10 cellular contexts compared by ENCODE assay signal in genomic region chr2:104944495-104944894, GRCh38.
DNase-seq lines count a peak whose midpoint lies in the region; ATAC-seq and TF ChIP-seq lines count a peak whose summit lies in the region.
"Had no signal": no experiment of that assay in that cellular context is flagged by ENCODE, and none has a peak within 500 bp of the region (broad histone marks: within the 10 kb centered on the region; RNA-seq: fewer than 3 reads in every experiment).

No MANE protein-coding gene starts in this region.

- H3K9me3 Mint-ChIP-seq in GM23338: no peaks in the 10 kb centered on the region
- no peaks in the 10 kb centered on the region for H3K9me3 Mint-ChIP-seq in stimulated activated memory B cell treated with anti-CD40 and anti-IgM and Interleukin-4, amounts not matched to agents 10 μg/mL and 1 μg/mL and 100 μg/mL, for 72 hours
- H3K9me3 Mint-ChIP-seq: memory B cell had no signal

- WGBS in SK-N-SH (ENCODE audit: low lambda C conversion rate): 27% methylated on average over 1 of the region's 1 CpG

- no peaks in the 10 kb centered on the region for H3K9me3 ChIP-seq in SK-N-SH

- H3K36me3 Mint-ChIP-seq in GM23338 (ENCODE audit: low read depth): no peaks in the 10 kb centered on the region
- no peaks in the 10 kb centered on the region for H3K36me3 Mint-ChIP-seq in stimulated activated memory B cell treated with anti-CD40 and anti-IgM and Interleukin-4, amounts not matched to agents 10 μg/mL and 1 μg/mL and 100 μg/mL, for 72 hours
- H3K36me3 Mint-ChIP-seq: memory B cell had no signal

- H3K4me2 ChIP-seq in GM23338: no peak overlapping the region
- no peak overlapping the region for H3K4me2 ChIP-seq in SK-N-SH

- H3K4me3 ChIP-seq in GM23338: no peak overlapping the region
- H3K4me3 ChIP-seq in SK-N-SH (ENCODE audit: low read depth in 2 of 2, low read length in 1 of 2): no peak overlapping the region

- H2AFZ ChIP-seq in GM23338: no peak overlapping the region
- no peak overlapping the region for H2AFZ ChIP-seq in SK-N-SH (ENCODE audit: low read depth)

- no peak overlapping the region for H3K4me3 Mint-ChIP-seq in GM23338
- H3K4me3 Mint-ChIP-seq in stimulated activated memory B cell treated with anti-CD40 and anti-IgM and Interleukin-4, amounts not matched to agents 10 μg/mL and 1 μg/mL and 100 μg/mL, for 72 hours: no peak overlapping the region
- H3K4me3 Mint-ChIP-seq: memory B cell had no signal

- H3K36me3 ChIP-seq in GM23338 (ENCODE audit: insufficient read depth) (no peaks in the 10 kb centered on the region), SK-N-SH (replicated peaks in 1 of 2; ENCODE audit: control insufficient read depth in 1 of 2, insufficient read depth in 2 of 2, low read length in 1 of 2) (no peaks in the 10 kb centered on the region)

- no peak overlapping the region for H3K27ac Mint-ChIP-seq in GM23338
- H3K27ac Mint-ChIP-seq in stimulated activated memory B cell treated with anti-CD40 and anti-IgM and Interleukin-4, amounts not matched to agents 10 μg/mL and 1 μg/mL and 100 μg/mL, for 72 hours: no peak overlapping the region
- H3K27ac Mint-ChIP-seq: memory B cell had no signal

- H3K27me3 Mint-ChIP-seq in GM23338 (ENCODE audit: insufficient read depth, low read depth, poor library complexity): peaks cover 6% of the 10 kb centered on the region
- H3K27me3 Mint-ChIP-seq in stimulated activated memory B cell treated with anti-CD40 and anti-IgM and Interleukin-4, amounts not matched to agents 10 μg/mL and 1 μg/mL and 100 μg/mL, for 72 hours: no peaks in the 10 kb centered on the region

- H3K27ac ChIP-seq in GM23338 (ENCODE audit: low read depth) (no peak overlapping the region), SK-N-SH (ENCODE audit: low read depth in 2 of 2, low read length in 1 of 2) (no peak overlapping the region)

- H3K27me3 ChIP-seq in GM23338 (ENCODE audit: insufficient read depth): no peaks in the 10 kb centered on the region
- 0 out of 2 replicates have a peak, but pooled peaks cover 4% of the 10 kb centered on the region for H3K27me3 ChIP-seq in SK-N-SH (ENCODE audit: insufficient read depth)

- H3K9me2 ChIP-seq in GM23338 (ENCODE audit: insufficient read depth): no peaks in the 10 kb centered on the region
- H3K9me2 ChIP-seq in SK-N-SH: no peaks in the 10 kb centered on the region

- H3K4me1 ChIP-seq in GM23338 (ENCODE audit: insufficient read depth): peaks cover 4% of the 10 kb centered on the region; the same call in 1 of the 2 replicates
- H3K4me1 ChIP-seq in SK-N-SH (ENCODE audit: control insufficient read depth in 1 of 2, insufficient read depth in 2 of 2, low read depth in 1 of 2, low read length in 1 of 2): no peaks in the 10 kb centered on the region; a peak in 1 of 4 replicates

- H4K20me1 ChIP-seq in GM23338 (replicated peaks; ENCODE audit: insufficient read depth) (no peaks in the 10 kb centered on the region), SK-N-SH (ENCODE audit: insufficient read depth) (no peaks in the 10 kb centered on the region)

- intact Hi-C loops in sciatic nerve (cut with DNase I): no loop called here

- TF ChIP-seq RAD21 in SK-N-SH (IDR thresholded peaks at IDR 0.05; ENCODE audit: low read length): peak; percentile 76

- H3K79me2 ChIP-seq in GM23338 (replicated peaks; ENCODE audit: insufficient read depth): no peaks in the 10 kb centered on the region
- H3K79me2 ChIP-seq in SK-N-SH (ENCODE audit: insufficient read depth): no peaks in the 10 kb centered on the region

- H3F3A ChIP-seq in GM23338 (replicated peaks; ENCODE audit: low read depth) (no peaks in the 10 kb centered on the region), SK-N-SH (replicated peaks; ENCODE audit: insufficient read depth) (no peaks in the 10 kb centered on the region)

- no peak for TF ChIP-seq EP300 in SK-N-SH (IDR thresholded peaks at IDR 0.05; ENCODE audit: borderline replicate concordance in 1 of 2, low read depth in 1 of 2, low read length in 1 of 2)

- H3K4me1 Mint-ChIP-seq in GM23338: peaks cover 17% of the 10 kb centered on the region
- H3K4me1 Mint-ChIP-seq in stimulated activated memory B cell treated with anti-CD40 and anti-IgM and Interleukin-4, amounts not matched to agents 10 μg/mL and 1 μg/mL and 100 μg/mL, for 72 hours: peaks cover 5% of the 10 kb centered on the region

- ATAC-seq in GM23338: peak; percentile 60
- ATAC-seq in sciatic nerve: no peak
- ATAC-seq in GM19328 (IDR thresholded peaks at IDR 0.05; ENCODE audit: unreplicated experiment): no peak
- ATAC-seq in stimulated activated memory B cell treated with anti-CD40 and anti-IgM and Interleukin-4, amounts not matched to agents 10 μg/mL and 1 μg/mL and 100 μg/mL, for 72 hours: no peak

- H3K9ac ChIP-seq in SK-N-SH: no peak overlapping the region

- peak; percentile 83 to 86 for TF ChIP-seq CTCF in GM23338 (conservative IDR thresholded peaks at IDR 0.05; ENCODE audit: low read depth in 2 of 2)
- TF ChIP-seq CTCF in SK-N-SH (IDR thresholded peaks at IDR 0.05): peak; percentile 56

- POLR2A ChIA-PET in SK-N-SH (lab: Yijun Ruan, JAX): no interaction called here

- DNase-seq in A172 (ENCODE audit: low spot score) (peak; percentile 34), GM23338 (ENCODE audit: low spot score) (peak; percentile 71), SK-N-SH (peak; percentile 35), iPS-NIHi11 (ENCODE audit: low spot score) (peak; percentile 64), SIG-M5 (lab: John Stamatoyannopoulos, UW) (no peak), sciatic nerve (ENCODE audit: low spot score) (no peak)
- DNase-seq: activated T-cell treated with anti-CD3 and anti-CD28 coated beads for 4 hours had no signal

- CTCF ChIA-PET in SK-N-SH (lab: Yijun Ruan, JAX): interaction anchor here (0.6 to 2.3 kb wide), 7 partner anchors 14 to 1784 kb away, joined by 3 to 20 read pairs (median 3); no protein-coding TSS in a partner anchor

TF ChIP-seq in GM23338, 12 proteins besides CTCF, POLR2A, EP300 and RAD21 (continues in another document):
- TF ChIP-seq REST (IDR thresholded peaks at IDR 0.05; ENCODE audit: unreplicated experiment): no peak

TF ChIP-seq in SK-N-SH, 30 proteins besides CTCF, POLR2A, EP300 and RAD21:
- TF ChIP-seq GABPA (IDR thresholded peaks at IDR 0.05; ENCODE audit: low read depth) (no peak), USF1 (IDR thresholded peaks at IDR 0.05; ENCODE audit: borderline replicate concordance, low read depth) (no peak), SMC3 (IDR thresholded peaks at IDR 0.05; ENCODE audit: low read depth, low read length) (peak; percentile 27; the same call in 1 of the 2 replicates), NFIC (IDR thresholded peaks at IDR 0.05; ENCODE audit: borderline replicate concordance) (no peak)
TF ChIP-seq in SK-N-SH: peak in this region for 1.

Comparison
In these comparisons a context has a peak if more than half of its experiments do, and no peak if none do; other contexts are left out.
1. DNase-seq: peak in A172 (single experiment), GM23338 (single experiment), SK-N-SH (single experiment) and iPS-NIHi11 (single experiment); none in SIG-M5 (single experiment) and sciatic nerve (single experiment).